Comparison of ENCODE assay signal across 13 cellular contexts in genomic region chr5:1497795-1498622, GRCh38. TPM values are rescaled to one million over a fixed set of nuclear protein-coding genes. Genes with fewer than 3 reads are reported as not detected.
DNase-seq lines count a peak whose midpoint lies in the region; ATAC-seq and TF ChIP-seq lines count a peak whose summit lies in the region.
"Had no signal": no experiment of that assay in that cellular context is flagged by ENCODE, and none has a peak within 500 bp of the region (broad histone marks: within the 10 kb centered on the region; RNA-seq: fewer than 3 reads in every experiment).

No MANE protein-coding gene starts in this region.

- ATAC-seq in GM19452 (IDR thresholded peaks at IDR 0.05; ENCODE audit: unreplicated experiment), result peak; percentile 18
- peak; percentile 6 for ATAC-seq in HG03139 (IDR thresholded peaks at IDR 0.05; ENCODE audit: unreplicated experiment)
- ATAC-seq in GM18873 (IDR thresholded peaks at IDR 0.05; ENCODE audit: low FRiP score, unreplicated experiment), result no peak
- ATAC-seq in GM21737 (IDR thresholded peaks at IDR 0.05; ENCODE audit: unreplicated experiment), result no peak
- ATAC-seq: pancreas had no signal

- peaks cover 4 to 38% (median 9%) of the 10 kb centered on the region in 3 donors for H3K4me1 ChIP-seq in esophagus squamous epithelium
- H3K4me1 ChIP-seq: pancreas had no signal

- H3K4me3 ChIP-seq in esophagus squamous epithelium, result no peak overlapping the region
- H3K4me3 ChIP-seq: pancreas had no signal

- no peak overlapping the region for H3K27ac ChIP-seq in esophagus squamous epithelium
- H3K27ac ChIP-seq: pancreas had no signal

- H3K9me3 Mint-ChIP-seq in brain, result no peaks in the 10 kb centered on the region
- H3K9me3 Mint-ChIP-seq: CD4-positive, CD25-positive, alpha-beta regulatory T cell had no signal

- intact Hi-C loops in esophagus squamous epithelium (cut with DNase I), result no loop called here

- H3K9me3 ChIP-seq in esophagus squamous epithelium, result no peaks in the 10 kb centered on the region
- H3K9me3 ChIP-seq: pancreas had no signal

- H3K36me3 Mint-ChIP-seq in brain, result peaks cover 25% of the 10 kb centered on the region

- H3K27me3 ChIP-seq in esophagus squamous epithelium, result no peaks in the 10 kb centered on the region
- H3K27me3 ChIP-seq: pancreas had no signal

- WGBS in esophagus squamous epithelium, 2 donors, result 78 to 80% methylated on average over 18 of the region's 18 CpGs

- TF ChIP-seq POLR2A in esophagus squamous epithelium (IDR thresholded peaks at IDR 0.05), result no peak

- peak overlapping the region in 4 of 5 experiments; percentile 76 to 87 (median 82) for H3K27ac Mint-ChIP-seq in brain

- H3K27me3 Mint-ChIP-seq in brain, result no peaks in the 10 kb centered on the region
- H3K27me3 Mint-ChIP-seq: CD4-positive, CD25-positive, alpha-beta regulatory T cell had no signal

- H3K4me1 Mint-ChIP-seq in brain, result peaks cover 49% of the 10 kb centered on the region

- in situ Hi-C loops in G401 (cut with HindIII; ENCODE audit: low sequenced_read_pairs), result no loop called here

- H3K36me3 ChIP-seq in esophagus squamous epithelium, result peaks cover 0 to 26% (median 0%) of the 10 kb centered on the region in 3 donors
- H3K36me3 ChIP-seq: pancreas had no signal

- H3K4me3 Mint-ChIP-seq in brain, result peak overlapping the region in 1 of 5 experiments; percentile 49
- H3K4me3 Mint-ChIP-seq: CD4-positive, CD25-positive, alpha-beta regulatory T cell had no signal

- peak; percentile 79 for DNase-seq in G401 (ENCODE audit: low spot score)
- no peak for DNase-seq in esophagus squamous epithelium (lab: John Stamatoyannopoulos, UW)
- no peak for DNase-seq in KG1 (lab: John Stamatoyannopoulos, UW)
- DNase-seq: activated CD4-positive, CD25-positive, alpha-beta regulatory T cell treated with anti-CD3 and anti-CD28 coated beads, Interleukin-2, amount 50 U/mL, for 72 hours; CD4-positive, CD25-positive, alpha-beta regulatory T cell; NCI-H526 treated with DMSO at 0.1 percent for 48 hours; stimulated activated CD8-positive, alpha-beta memory T cell treated with anti-CD3 and anti-CD28 coated beads, Interleukin-4, amount 100 ng/mL, for 48 hours had no signal

- TF ChIP-seq CTCF in brain (conservative IDR thresholded peaks at IDR 0.05) (no peak), esophagus squamous epithelium (IDR thresholded peaks at IDR 0.05) (no peak)

RNA-seq across cellular contexts. Expression of gene LPCAT1, which starts 25.8 kb away (rescaled TPM):
- 71.5 and 143 TPM in 2 replicates for total RNA-seq in G401 (2014; rRNA removed; shearing (Covaris generic))
- polyA plus RNA-seq in brain (ENCODE audit: insufficient read depth, low read depth, low replicate concordance), result 81.3 TPM
- total RNA-seq in esophagus squamous epithelium, result 10 to 100 TPM in 3 of 4 donors, 1 to 10 TPM in 1; 7.7 to 44.8 (median 12.0) TPM

RNA-seq across cellular contexts. Expression of gene SLC6A3, which starts 52.8 kb away (rescaled TPM):
- not detected in 2 replicates for total RNA-seq in G401 (2014; rRNA removed; shearing (Covaris generic))
- polyA plus RNA-seq in brain (ENCODE audit: insufficient read depth, low read depth, low replicate concordance), result 3.6 TPM
- total RNA-seq in esophagus squamous epithelium, result under 1 TPM in 1 of 4 donors, not detected in 3; 0.19 TPM
- total RNA-seq: CD4-positive, CD25-positive, alpha-beta regulatory T cell; pancreas had no signal
- polyA plus RNA-seq: pancreas had no signal

Comparison
In these comparisons a context has a peak if more than half of its experiments do, and no peak if none do; other contexts are left out.
1. ATAC-seq: peak in GM19452 (single experiment) and HG03139 (single experiment); none in GM18873 (single experiment) and GM21737 (single experiment).